8 cellular contexts compared by ENCODE assay signal in the genomic region with DNA sequence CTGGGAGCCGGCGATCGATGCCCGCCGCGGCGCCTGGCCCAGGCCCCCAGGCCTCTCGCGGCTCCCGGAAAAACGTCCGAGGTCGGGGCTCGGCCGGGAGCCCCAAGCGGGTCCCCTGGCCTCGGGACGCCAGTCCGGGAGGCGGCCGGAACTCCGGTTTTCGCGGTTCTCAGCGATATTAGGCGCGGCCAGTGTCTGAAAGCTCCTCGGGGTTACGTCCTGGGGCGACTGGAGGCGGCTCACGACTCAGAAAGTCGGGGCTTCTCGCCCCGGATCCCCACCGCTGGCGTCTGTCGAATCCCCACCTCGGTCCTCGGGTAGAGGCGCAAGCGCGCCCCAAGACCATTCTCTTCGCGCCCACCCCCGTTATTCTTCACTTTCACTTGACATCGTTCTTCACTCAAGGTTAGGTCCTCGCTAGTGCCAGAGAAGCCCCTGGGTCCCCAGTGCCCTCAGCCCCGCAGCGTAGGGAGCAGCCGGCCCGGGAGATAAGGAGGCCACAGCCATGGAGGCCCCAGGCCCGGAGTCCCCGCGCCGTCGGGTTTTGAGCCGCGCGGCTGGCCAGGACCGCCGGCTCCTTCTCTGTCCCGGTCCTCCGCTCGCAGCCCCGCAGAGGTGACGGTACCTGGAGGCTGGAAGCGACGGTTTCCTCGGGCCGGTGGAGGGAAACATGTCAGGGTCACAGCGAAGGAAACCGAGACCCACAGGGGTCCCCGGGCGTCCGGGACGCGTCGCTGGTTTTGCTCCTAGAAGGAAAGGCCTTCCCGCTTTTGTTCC. TPM values are rescaled to one million over a fixed set of nuclear protein-coding genes. Genes with fewer than 3 reads are reported as not detected.
DNase-seq lines count a peak whose midpoint lies in the region; ATAC-seq and TF ChIP-seq lines count a peak whose summit lies in the region.

No MANE protein-coding gene starts in this region.

- POLR2A ChIA-PET in CD4-positive, alpha-beta T cell (lab: Charles Lee), result interaction anchor here (0.6 to 4.2 kb wide), 14 partner anchors 8 to 727 kb away, joined by 3 to 77 read pairs (median 5); a partner anchor contains a TSS

- no peaks in the 10 kb centered on the region for H3K9me3 Mint-ChIP-seq in CD4-positive, alpha-beta T cell
- no peaks in the 10 kb centered on the region for H3K9me3 Mint-ChIP-seq in activated naive CD8-positive, alpha-beta T cell treated with anti-CD3 and anti-CD28 coated beads, Interleukin-2, amount 50 U/mL, for 24 hours
- H3K9me3 Mint-ChIP-seq in progenitor cell of endocrine pancreas (ENCODE audit: low read depth), result no peaks in the 10 kb centered on the region

- peaks cover 34% of the 10 kb centered on the region for H3K27me3 Mint-ChIP-seq in CD4-positive, alpha-beta T cell
- H3K27me3 Mint-ChIP-seq in activated naive CD8-positive, alpha-beta T cell treated with anti-CD3 and anti-CD28 coated beads, Interleukin-2, amount 50 U/mL, for 24 hours, result peaks cover 21% of the 10 kb centered on the region
- peaks cover 81% of the 10 kb centered on the region for H3K27me3 Mint-ChIP-seq in progenitor cell of endocrine pancreas

- no peaks in the 10 kb centered on the region for H3K9me3 ChIP-seq in CD4-positive, alpha-beta T cell (ENCODE audit: control insufficient read depth, low read length)
- no peaks in the 10 kb centered on the region for H3K9me3 ChIP-seq in left ventricle myocardium inferior (replicated peaks)

- peak; percentile 11 to 56 (median 33) for DNase-seq in CD4-positive, alpha-beta T cell
- DNase-seq in NCI-H510A treated with DMSO at 0.1 percent for 48 hours (lab: John Stamatoyannopoulos, UW), result peak; percentile 36
- peak; percentile 52 for DNase-seq in activated naive CD8-positive, alpha-beta T cell treated with anti-CD3 and anti-CD28 coated beads, Interleukin-2, amount 50 U/mL, for 24 hours
- DNase-seq in left ventricle myocardium inferior, result peak; percentile 46
- DNase-seq in progenitor cell of endocrine pancreas (ENCODE audit: low spot score, unreplicated experiment), result peak; percentile 11
- no peak for DNase-seq in effector CD8-positive, alpha-beta T cell (lab: John Stamatoyannopoulos, UW)
- DNase-seq in DMS 273 treated with DMSO at 0.1 percent for 48 hours (lab: John Stamatoyannopoulos, UW), result no peak

- peak overlapping the region; percentile 71 for H3K27ac ChIP-seq in CD4-positive, alpha-beta T cell (ENCODE audit: low read depth, low read length)
- H3K27ac ChIP-seq in left ventricle myocardium inferior (replicated peaks), result peak overlapping the region; percentile 98

- no peak for TF ChIP-seq CTCF in CD4-positive, alpha-beta T cell (IDR thresholded peaks at IDR 0.05)
- TF ChIP-seq CTCF in left ventricle myocardium inferior (IDR thresholded peaks at IDR 0.05; ENCODE audit: borderline replicate concordance) (no peak), progenitor cell of endocrine pancreas (IDR thresholded peaks at IDR 0.05; ENCODE audit: unreplicated experiment) (no peak)

- CTCF ChIA-PET in CD4-positive, alpha-beta T cell (lab: Charles Lee), result interaction anchor here (1.2 to 1.3 kb wide), 2 partner anchors 63 to 92 kb away, joined by 3 read pairs; a partner anchor contains a TSS

- peaks cover 46% of the 10 kb centered on the region for H3K4me1 ChIP-seq in left ventricle myocardium inferior

- peaks cover 53% of the 10 kb centered on the region for H3K4me1 Mint-ChIP-seq in CD4-positive, alpha-beta T cell (ENCODE audit: low read depth)
- peaks cover 40% of the 10 kb centered on the region for H3K4me1 Mint-ChIP-seq in activated naive CD8-positive, alpha-beta T cell treated with anti-CD3 and anti-CD28 coated beads, Interleukin-2, amount 50 U/mL, for 24 hours
- peaks cover 8% of the 10 kb centered on the region for H3K4me1 Mint-ChIP-seq in progenitor cell of endocrine pancreas (ENCODE audit: low read depth)

- peaks cover 16% of the 10 kb centered on the region for H3K36me3 Mint-ChIP-seq in CD4-positive, alpha-beta T cell (ENCODE audit: low read depth)
- peaks cover 2% of the 10 kb centered on the region for H3K36me3 Mint-ChIP-seq in activated naive CD8-positive, alpha-beta T cell treated with anti-CD3 and anti-CD28 coated beads, Interleukin-2, amount 50 U/mL, for 24 hours (ENCODE audit: low read depth)
- H3K36me3 Mint-ChIP-seq in progenitor cell of endocrine pancreas (ENCODE audit: insufficient read depth), result no peaks in the 10 kb centered on the region

- intact Hi-C loops in CD4-positive, alpha-beta T cell (cut with DNase I, micrococcal nuclease), result loop anchor here (5.0 to 10.0 kb wide), 6 partner anchors 64 to 732 kb away; a partner anchor contains a TSS
- intact Hi-C loops in left ventricle myocardium inferior (cut with micrococcal nuclease), result no loop called here

- peak overlapping the region; percentile 83 for H3K4me3 ChIP-seq in left ventricle myocardium inferior

- H3K27ac Mint-ChIP-seq in CD4-positive, alpha-beta T cell, result peak overlapping the region; percentile 97
- peak overlapping the region; percentile 93 for H3K27ac Mint-ChIP-seq in activated naive CD8-positive, alpha-beta T cell treated with anti-CD3 and anti-CD28 coated beads, Interleukin-2, amount 50 U/mL, for 24 hours
- H3K27ac Mint-ChIP-seq in progenitor cell of endocrine pancreas, result no peak overlapping the region

- ATAC-seq in CD4-positive, alpha-beta T cell (ENCODE audit: poor library complexity), result peak; percentile 13
- ATAC-seq in GM21576 (IDR thresholded peaks at IDR 0.05; ENCODE audit: unreplicated experiment), result peak; percentile 26
- ATAC-seq in activated naive CD8-positive, alpha-beta T cell treated with anti-CD3 and anti-CD28 coated beads, Interleukin-2, amount 50 U/mL, for 24 hours, result peak; percentile 30

- H3K27me3 ChIP-seq in CD4-positive, alpha-beta T cell (ENCODE audit: control insufficient read depth, insufficient read depth, low read length), result no peaks in the 10 kb centered on the region
- no peaks in the 10 kb centered on the region for H3K27me3 ChIP-seq in left ventricle myocardium inferior (ENCODE audit: low read depth)

- H3K4me3 Mint-ChIP-seq in CD4-positive, alpha-beta T cell, result peak overlapping the region; percentile 93
- H3K4me3 Mint-ChIP-seq in activated naive CD8-positive, alpha-beta T cell treated with anti-CD3 and anti-CD28 coated beads, Interleukin-2, amount 50 U/mL, for 24 hours, result peak overlapping the region; percentile 94
- peak overlapping the region; percentile 63 for H3K4me3 Mint-ChIP-seq in progenitor cell of endocrine pancreas (ENCODE audit: low read depth)

- H3K36me3 ChIP-seq in left ventricle myocardium inferior, result no peaks in the 10 kb centered on the region

RNA-seq across cellular contexts. Expression of a gene that starts 35.2 kb away (rescaled TPM):
- total RNA-seq in CD4-positive, alpha-beta T cell, result not detected
- total RNA-seq in left ventricle myocardium inferior (not detected), progenitor cell of endocrine pancreas (not detected in 2 replicates)

Comparison
In these comparisons a context has a peak if more than half of its experiments do, and no peak if none do; other contexts are left out.
1. DNase-seq: peak in CD4-positive, alpha-beta T cell (10 of 10), NCI-H510A treated with DMSO at 0.1 percent for 48 hours (single experiment), activated naive CD8-positive, alpha-beta T cell treated with anti-CD3 and anti-CD28 coated beads, Interleukin-2, amount 50 U/mL, for 24 hours (single experiment), left ventricle myocardium inferior (single experiment) and progenitor cell of endocrine pancreas (single experiment); none in effector CD8-positive, alpha-beta T cell (single experiment) and DMS 273 treated with DMSO at 0.1 percent for 48 hours (single experiment).
2. Peak in every context shown above with its lines, with median percentiles within 50 percentile points of each other: ATAC-seq and H3K4me3 Mint-ChIP-seq.